In the genomic region with DNA sequence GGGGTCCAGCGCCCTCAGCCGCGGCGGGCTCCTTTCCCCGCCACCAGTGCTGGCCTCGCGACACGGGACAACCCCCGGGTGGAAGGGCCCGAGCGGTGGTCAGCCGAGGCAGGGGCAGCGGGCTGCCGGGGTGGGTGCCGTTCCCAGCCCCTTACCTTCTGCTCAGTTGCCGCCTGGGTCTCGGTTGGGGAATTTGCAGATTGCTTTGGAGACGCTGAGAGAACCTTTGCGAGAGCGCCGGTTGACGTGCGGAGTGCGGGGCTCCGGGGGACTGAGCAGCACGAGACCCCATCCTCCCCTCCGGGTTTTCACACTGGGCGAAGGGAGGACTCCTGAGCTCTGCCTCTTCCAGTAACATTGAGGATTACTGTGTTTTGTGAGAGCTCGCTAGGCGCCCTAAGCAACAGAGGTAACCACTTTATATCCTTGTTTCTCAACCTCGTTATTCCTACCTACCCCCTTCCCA, we compare ENCODE assay signal across 8 cellular contexts. TPM values are rescaled to one million over a fixed set of nuclear protein-coding genes. Genes with fewer than 3 reads are reported as not detected.
DNase-seq lines count a peak whose midpoint lies in the region; ATAC-seq, FAIRE-seq and TF ChIP-seq lines count a peak whose summit lies in the region.

No MANE protein-coding gene starts in this region.

- peak overlapping the region; percentile 8 for H2AFZ ChIP-seq in fibroblast of lung (ENCODE audit: low read length)

- no peaks in the 10 kb centered on the region for H4K20me1 ChIP-seq in fibroblast of lung (ENCODE audit: control insufficient read depth, extremely low read depth, insufficient read depth, low read length)

- 1% methylated on average over 29 of the region's 31 CpGs for WGBS in prostate gland

- peak; percentile 16 for ATAC-seq in SK-N-SH treated with all-trans-retinoic acid at 6 μM for 48 hours

- peaks cover 4% of the 10 kb centered on the region for H3K79me2 ChIP-seq in fibroblast of lung (ENCODE audit: control insufficient read depth, insufficient read depth, low read length)

- peak overlapping the region; percentile 88 for H3K27ac ChIP-seq in fibroblast of lung (ENCODE audit: insufficient read depth, low read length)
- H3K27ac ChIP-seq in prostate gland, result peak overlapping the region; percentile 96 to 99

- no peak for TF ChIP-seq CTCF in HFF-Myc (IDR thresholded peaks at IDR 0.05; ENCODE audit: low read depth, low read length, missing control alignments)
- no peak for TF ChIP-seq CTCF in fibroblast of lung (conservative IDR thresholded peaks at IDR 0.05 in 1 of 2, IDR thresholded peaks at IDR 0.05 in 1 of 2; ENCODE audit: low read depth in 1 of 2, low read length in 2 of 2)
- no peak for TF ChIP-seq CTCF in prostate gland (IDR thresholded peaks at IDR 0.05)

- peak overlapping the region; percentile 71 for H3K4me3 ChIP-seq in GM08714 (ENCODE audit: low read length)
- peak overlapping the region; percentile 85 for H3K4me3 ChIP-seq in HFF-Myc (replicated peaks; ENCODE audit: low read depth, low read length)
- peak overlapping the region; percentile 65 to 98 (median 72) for H3K4me3 ChIP-seq in fibroblast of lung (replicated peaks in 1 of 4; ENCODE audit: control extremely low read depth in 1 of 4, insufficient read depth in 1 of 4, low read depth in 3 of 4, low read length in 4 of 4)
- peak overlapping the region; percentile 97 to 98 for H3K4me3 ChIP-seq in prostate gland

- H3K27me3 ChIP-seq in fibroblast of lung (ENCODE audit: control insufficient read depth, insufficient read depth, low read length) (no peaks in the 10 kb centered on the region), prostate gland (replicated peaks; ENCODE audit: insufficient read depth) (no peaks in the 10 kb centered on the region)

- FAIRE-seq in HTR-8/SVneo (lab: Jason Lieb, UNC) (no peak), frontal cortex (lab: Jason Lieb, UNC) (no peak)

- intact Hi-C loops in prostate gland (cut with DNase I), result loop anchor here (1.0 kb wide), 1 partner anchor 31 kb away; a partner anchor contains a TSS

- H3K9ac ChIP-seq in fibroblast of lung (ENCODE audit: insufficient read depth, low read length), result peak overlapping the region; percentile 81

- peak overlapping the region; percentile 83 for H3K4me2 ChIP-seq in fibroblast of lung (ENCODE audit: extremely low read depth, insufficient read depth, low read length)

- no peaks in the 10 kb centered on the region for H3K9me3 ChIP-seq in fibroblast of lung (ENCODE audit: control insufficient read depth, insufficient read depth, low read depth, low read length)
- no peaks in the 10 kb centered on the region for H3K9me3 ChIP-seq in prostate gland

- peaks cover 4% of the 10 kb centered on the region for H3K36me3 ChIP-seq in fibroblast of lung (ENCODE audit: control insufficient read depth, insufficient read depth, low read length)
- H3K36me3 ChIP-seq in prostate gland, result no peaks in the 10 kb centered on the region

- H3K4me1 ChIP-seq in fibroblast of lung (ENCODE audit: control insufficient read depth, extremely low read depth, insufficient read depth, low read length) (no peaks in the 10 kb centered on the region), prostate gland (replicated peaks) (no peaks in the 10 kb centered on the region)

- TF ChIP-seq POLR2A in prostate gland (IDR thresholded peaks at IDR 0.05), result no peak

- DNase-seq in HFF-Myc (ENCODE audit: extremely low read depth, low read depth) (no peak), fibroblast of lung (ENCODE audit: low read depth in 2 of 2) (no peak), prostate gland (ENCODE audit: low spot score) (no peak), Ammon's horn (ENCODE audit: low spot score) (no peak), HTR-8/SVneo (ENCODE audit: insufficient read length, low spot score) (no peak), frontal cortex (ENCODE audit: low spot score in 2 of 2) (no peak)

TF ChIP-seq in SK-N-SH treated with all-trans-retinoic acid at 6 μM for 48 hours, 23 proteins besides CTCF, POLR2A, EP300 and RAD21:
- TF ChIP-seq GLIS3 (CRISPR knock-in tag; IDR thresholded peaks at IDR 0.05) (no peak), OSR1 (CRISPR knock-in tag; IDR thresholded peaks at IDR 0.05) (no peak), ZNF8 (CRISPR knock-in tag; IDR thresholded peaks at IDR 0.05) (no peak), SNAI2 (CRISPR knock-in tag; IDR thresholded peaks at IDR 0.05) (no peak), TOX (CRISPR knock-in tag; IDR thresholded peaks at IDR 0.05; ENCODE audit: borderline replicate concordance) (no peak), PPARA (CRISPR knock-in tag; IDR thresholded peaks at IDR 0.05; ENCODE audit: borderline replicate concordance) (no peak), ZFP30 (CRISPR knock-in tag; IDR thresholded peaks at IDR 0.05) (no peak), ZFP3 (CRISPR knock-in tag; IDR thresholded peaks at IDR 0.05) (no peak), ZNF565 (CRISPR knock-in tag; conservative IDR thresholded peaks at IDR 0.05; ENCODE audit: low read depth) (no peak), ESRRG (CRISPR knock-in tag; IDR thresholded peaks at IDR 0.05) (no peak), ARNTL (CRISPR knock-in tag; IDR thresholded peaks at IDR 0.05; ENCODE audit: borderline replicate concordance, low read depth) (no peak), BACH2 (CRISPR knock-in tag; IDR thresholded peaks at IDR 0.05; ENCODE audit: borderline replicate concordance) (no peak), RARB (CRISPR knock-in tag; IDR thresholded peaks at IDR 0.05) (no peak), ZNF70 (CRISPR knock-in tag; IDR thresholded peaks at IDR 0.05) (no peak), ZC3H10 (CRISPR knock-in tag; IDR thresholded peaks at IDR 0.05) (no peak)
- TF ChIP-seq, protein P1, sequence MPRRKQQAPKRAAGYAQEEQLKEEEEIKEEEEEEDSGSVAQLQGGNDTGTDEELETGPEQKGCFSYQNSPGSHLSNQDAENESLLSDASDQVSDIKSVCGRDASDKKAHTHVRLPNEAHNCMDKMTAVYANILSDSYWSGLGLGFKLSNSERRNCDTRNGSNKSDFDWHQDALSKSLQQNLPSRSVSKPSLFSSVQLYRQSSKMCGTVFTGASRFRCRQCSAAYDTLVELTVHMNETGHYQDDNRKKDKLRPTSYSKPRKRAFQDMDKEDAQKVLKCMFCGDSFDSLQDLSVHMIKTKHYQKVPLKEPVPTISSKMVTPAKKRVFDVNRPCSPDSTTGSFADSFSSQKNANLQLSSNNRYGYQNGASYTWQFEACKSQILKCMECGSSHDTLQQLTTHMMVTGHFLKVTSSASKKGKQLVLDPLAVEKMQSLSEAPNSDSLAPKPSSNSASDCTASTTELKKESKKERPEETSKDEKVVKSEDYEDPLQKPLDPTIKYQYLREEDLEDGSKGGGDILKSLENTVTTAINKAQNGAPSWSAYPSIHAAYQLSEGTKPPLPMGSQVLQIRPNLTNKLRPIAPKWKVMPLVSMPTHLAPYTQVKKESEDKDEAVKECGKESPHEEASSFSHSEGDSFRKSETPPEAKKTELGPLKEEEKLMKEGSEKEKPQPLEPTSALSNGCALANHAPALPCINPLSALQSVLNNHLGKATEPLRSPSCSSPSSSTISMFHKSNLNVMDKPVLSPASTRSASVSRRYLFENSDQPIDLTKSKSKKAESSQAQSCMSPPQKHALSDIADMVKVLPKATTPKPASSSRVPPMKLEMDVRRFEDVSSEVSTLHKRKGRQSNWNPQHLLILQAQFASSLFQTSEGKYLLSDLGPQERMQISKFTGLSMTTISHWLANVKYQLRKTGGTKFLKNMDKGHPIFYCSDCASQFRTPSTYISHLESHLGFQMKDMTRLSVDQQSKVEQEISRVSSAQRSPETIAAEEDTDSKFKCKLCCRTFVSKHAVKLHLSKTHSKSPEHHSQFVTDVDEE (CRISPR knock-in tag; IDR thresholded peaks at IDR 0.05), result no peak
- TF ChIP-seq, protein P2, sequence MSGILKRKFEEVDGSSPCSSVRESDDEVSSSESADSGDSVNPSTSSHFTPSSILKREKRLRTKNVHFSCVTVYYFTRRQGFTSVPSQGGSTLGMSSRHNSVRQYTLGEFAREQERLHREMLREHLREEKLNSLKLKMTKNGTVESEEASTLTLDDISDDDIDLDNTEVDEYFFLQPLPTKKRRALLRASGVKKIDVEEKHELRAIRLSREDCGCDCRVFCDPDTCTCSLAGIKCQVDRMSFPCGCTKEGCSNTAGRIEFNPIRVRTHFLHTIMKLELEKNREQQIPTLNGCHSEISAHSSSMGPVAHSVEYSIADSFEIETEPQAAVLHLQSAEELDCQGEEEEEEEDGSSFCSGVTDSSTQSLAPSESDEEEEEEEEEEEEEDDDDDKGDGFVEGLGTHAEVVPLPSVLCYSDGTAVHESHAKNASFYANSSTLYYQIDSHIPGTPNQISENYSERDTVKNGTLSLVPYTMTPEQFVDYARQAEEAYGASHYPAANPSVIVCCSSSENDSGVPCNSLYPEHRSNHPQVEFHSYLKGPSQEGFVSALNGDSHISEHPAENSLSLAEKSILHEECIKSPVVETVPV (CRISPR knock-in tag; IDR thresholded peaks at IDR 0.05), result no peak

RNA-seq across cellular contexts. Expression of a gene that starts 0.4 kb away (rescaled TPM):
- total RNA-seq in fibroblast of lung (19.2 and 24.9 TPM in 2 replicates), prostate gland (10 to 100 TPM; 26.9 to 51.2 TPM), frontal cortex (5.7 TPM)
- polyA plus RNA-seq in fibroblast of lung, result 9.6 and 10.4 TPM in 2 replicates
- 10.4 and 11.9 TPM in 2 replicates for polyA plus RNA-seq in fibroblast of lung (2012)
- 16.3 and 33.3 TPM in 2 replicates for polyA minus RNA-seq in fibroblast of lung (ENCODE audit: low replicate concordance)

RNA-seq across cellular contexts. Expression of a gene that starts 0.9 kb away (rescaled TPM):
- 5.6 and 8.9 TPM in 2 replicates for total RNA-seq in fibroblast of lung
- polyA plus RNA-seq in fibroblast of lung, result 7.2 and 9.1 TPM in 2 replicates
- polyA plus RNA-seq in fibroblast of lung (2012), result 7.1 and 8.3 TPM in 2 replicates
- 20.3 and 30.2 TPM in 2 replicates for polyA minus RNA-seq in fibroblast of lung (ENCODE audit: low replicate concordance)
- total RNA-seq in prostate gland, result 10 to 100 TPM; 13.6 to 25.5 TPM
- total RNA-seq in frontal cortex, result 8.6 TPM

RNA-seq across cellular contexts. Expression of a gene that starts 27.7 kb away (rescaled TPM):
- total RNA-seq in fibroblast of lung, result 2.3 and 2.8 TPM in 2 replicates
- 0.60 and 0.89 TPM in 2 replicates for polyA plus RNA-seq in fibroblast of lung
- 0.48 and 0.84 TPM in 2 replicates for polyA plus RNA-seq in fibroblast of lung (2012)
- polyA minus RNA-seq in fibroblast of lung (ENCODE audit: low replicate concordance), result 0.55 and 0.89 TPM in 2 replicates
- 10 to 100 TPM in 1 of 2 donors, 1 to 10 TPM in 1; 4.0 to 10.6 TPM for total RNA-seq in prostate gland
- total RNA-seq in frontal cortex, result 4.5 TPM

RNA-seq across cellular contexts. Expression of a gene that starts 31.4 kb away (rescaled TPM):
- total RNA-seq in fibroblast of lung (105 and 141 TPM in 2 replicates), prostate gland (100 to 1,000 TPM; 171 to 270 TPM), frontal cortex (26.9 TPM)
- 121 and 149 TPM in 2 replicates for polyA plus RNA-seq in fibroblast of lung
- 172 and 265 TPM in 2 replicates for polyA plus RNA-seq in fibroblast of lung (2012)
- polyA minus RNA-seq in fibroblast of lung (ENCODE audit: low replicate concordance), result 69.3 and 90.7 TPM in 2 replicates

RNA-seq across cellular contexts. Expression of a gene that starts 31.7 kb away (rescaled TPM):
- 15.4 TPM in 2 replicates for total RNA-seq in fibroblast of lung
- 20.6 and 25.3 TPM in 2 replicates for polyA plus RNA-seq in fibroblast of lung
- polyA plus RNA-seq in fibroblast of lung (2012), result 44.9 and 63.6 TPM in 2 replicates
- 2.7 and 3.9 TPM in 2 replicates for polyA minus RNA-seq in fibroblast of lung (ENCODE audit: low replicate concordance)
- total RNA-seq in prostate gland, result 10 to 100 TPM; 12.7 to 31.8 TPM
- 7.3 TPM for total RNA-seq in frontal cortex
